In the genomic region with DNA sequence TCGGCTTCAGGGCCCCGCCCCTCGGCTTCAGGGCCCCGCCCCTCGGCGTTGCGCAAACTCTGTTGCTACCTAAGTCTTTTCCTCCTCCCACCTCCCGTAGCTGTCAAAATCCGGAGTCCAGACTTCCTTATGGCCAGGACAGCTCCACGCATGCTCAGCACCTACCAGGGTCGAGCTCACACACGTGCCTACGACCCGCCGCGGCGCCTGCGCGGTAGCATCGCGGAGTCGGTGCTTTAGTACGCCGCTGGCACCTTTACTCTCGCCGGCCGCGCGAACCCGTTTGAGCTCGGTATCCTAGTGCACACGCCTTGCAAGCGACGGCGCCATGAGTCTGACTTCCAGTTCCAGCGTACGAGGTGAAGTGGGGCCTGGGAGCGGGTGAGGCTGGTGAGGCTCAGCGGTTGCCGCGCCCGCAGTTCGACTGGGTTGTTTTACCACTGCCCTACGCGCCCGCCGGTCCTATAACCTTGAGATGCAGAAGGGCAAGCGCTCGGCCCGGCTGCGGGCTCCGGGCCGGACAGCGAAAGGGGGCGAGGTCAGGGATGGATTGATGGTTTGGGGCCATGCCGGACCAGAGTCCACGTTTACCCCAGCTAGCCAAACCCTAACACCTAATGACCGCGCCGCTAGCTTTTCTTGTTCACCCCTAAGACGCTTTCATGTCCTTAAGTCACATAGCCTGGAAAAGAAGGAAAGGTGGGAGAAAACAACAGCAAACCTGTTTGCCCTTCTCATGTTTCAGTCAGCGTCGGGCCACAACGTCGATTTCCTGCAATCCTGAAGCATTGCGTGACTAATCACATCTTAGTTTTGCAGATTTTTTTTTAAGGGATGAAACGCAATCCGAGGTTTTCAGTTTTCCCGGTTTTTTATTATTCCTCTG, we compare ENCODE assay signal across 1 cellular context.
TF ChIP-seq lines count a peak whose summit lies in the region.

A gene (plus strand): TSS at position 217 of the 886 bp plus-strand sequence. CDS start 112 bp downstream, at position 329.

TF ChIP-seq in K562, 482 proteins besides CTCF, POLR2A, EP300 and RAD21 (continued from another document):
- TF ChIP-seq, protein P1, sequence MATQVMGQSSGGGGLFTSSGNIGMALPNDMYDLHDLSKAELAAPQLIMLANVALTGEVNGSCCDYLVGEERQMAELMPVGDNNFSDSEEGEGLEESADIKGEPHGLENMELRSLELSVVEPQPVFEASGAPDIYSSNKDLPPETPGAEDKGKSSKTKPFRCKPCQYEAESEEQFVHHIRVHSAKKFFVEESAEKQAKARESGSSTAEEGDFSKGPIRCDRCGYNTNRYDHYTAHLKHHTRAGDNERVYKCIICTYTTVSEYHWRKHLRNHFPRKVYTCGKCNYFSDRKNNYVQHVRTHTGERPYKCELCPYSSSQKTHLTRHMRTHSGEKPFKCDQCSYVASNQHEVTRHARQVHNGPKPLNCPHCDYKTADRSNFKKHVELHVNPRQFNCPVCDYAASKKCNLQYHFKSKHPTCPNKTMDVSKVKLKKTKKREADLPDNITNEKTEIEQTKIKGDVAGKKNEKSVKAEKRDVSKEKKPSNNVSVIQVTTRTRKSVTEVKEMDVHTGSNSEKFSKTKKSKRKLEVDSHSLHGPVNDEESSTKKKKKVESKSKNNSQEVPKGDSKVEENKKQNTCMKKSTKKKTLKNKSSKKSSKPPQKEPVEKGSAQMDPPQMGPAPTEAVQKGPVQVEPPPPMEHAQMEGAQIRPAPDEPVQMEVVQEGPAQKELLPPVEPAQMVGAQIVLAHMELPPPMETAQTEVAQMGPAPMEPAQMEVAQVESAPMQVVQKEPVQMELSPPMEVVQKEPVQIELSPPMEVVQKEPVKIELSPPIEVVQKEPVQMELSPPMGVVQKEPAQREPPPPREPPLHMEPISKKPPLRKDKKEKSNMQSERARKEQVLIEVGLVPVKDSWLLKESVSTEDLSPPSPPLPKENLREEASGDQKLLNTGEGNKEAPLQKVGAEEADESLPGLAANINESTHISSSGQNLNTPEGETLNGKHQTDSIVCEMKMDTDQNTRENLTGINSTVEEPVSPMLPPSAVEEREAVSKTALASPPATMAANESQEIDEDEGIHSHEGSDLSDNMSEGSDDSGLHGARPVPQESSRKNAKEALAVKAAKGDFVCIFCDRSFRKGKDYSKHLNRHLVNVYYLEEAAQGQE (CRISPR knock-in tag; IDR thresholded peaks at IDR 0.05; ENCODE audit: low read depth), result peak; percentile 68
- TF ChIP-seq L3MBTL2 (IDR thresholded peaks at IDR 0.05), result peak; percentile 98
- TF ChIP-seq, protein P2, sequence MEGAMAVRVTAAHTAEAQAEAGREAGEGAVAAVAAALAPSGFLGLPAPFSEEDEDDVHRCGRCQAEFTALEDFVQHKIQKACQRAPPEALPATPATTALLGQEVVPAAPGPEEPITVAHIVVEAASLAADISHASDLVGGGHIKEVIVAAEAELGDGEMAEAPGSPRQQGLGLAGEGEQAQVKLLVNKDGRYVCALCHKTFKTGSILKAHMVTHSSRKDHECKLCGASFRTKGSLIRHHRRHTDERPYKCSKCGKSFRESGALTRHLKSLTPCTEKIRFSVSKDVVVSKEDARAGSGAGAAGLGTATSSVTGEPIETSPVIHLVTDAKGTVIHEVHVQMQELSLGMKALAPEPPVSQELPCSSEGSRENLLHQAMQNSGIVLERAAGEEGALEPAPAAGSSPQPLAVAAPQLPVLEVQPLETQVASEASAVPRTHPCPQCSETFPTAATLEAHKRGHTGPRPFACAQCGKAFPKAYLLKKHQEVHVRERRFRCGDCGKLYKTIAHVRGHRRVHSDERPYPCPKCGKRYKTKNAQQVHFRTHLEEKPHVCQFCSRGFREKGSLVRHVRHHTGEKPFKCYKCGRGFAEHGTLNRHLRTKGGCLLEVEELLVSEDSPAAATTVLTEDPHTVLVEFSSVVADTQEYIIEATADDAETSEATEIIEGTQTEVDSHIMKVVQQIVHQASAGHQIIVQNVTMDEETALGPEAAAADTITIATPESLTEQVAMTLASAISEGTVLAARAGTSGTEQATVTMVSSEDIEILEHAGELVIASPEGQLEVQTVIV (CRISPR knock-in tag; IDR thresholded peaks at IDR 0.05; ENCODE audit: borderline replicate concordance), result no peak
- TF ChIP-seq FIP1L1 (IDR thresholded peaks at IDR 0.05; ENCODE audit: low read depth, low read length, poor library complexity, severe bottlenecking), result peak; percentile 72
- TF ChIP-seq YY1 (IDR thresholded peaks at IDR 0.05; ENCODE audit: borderline replicate concordance in 1 of 3, control insufficient read depth in 1 of 3, extremely low read depth in 1 of 3, insufficient read depth in 3 of 3, insufficient read length in 1 of 3, insufficient replicate concordance in 2 of 3, low read depth in 1 of 3, low read length in 2 of 3), result peak in 2 of 3 experiments; percentile 56 to 70
- peak; percentile 50 for TF ChIP-seq SETDB1 (IDR thresholded peaks at IDR 0.05; ENCODE audit: low read length)
- peak in 1 of 2 experiments; percentile 63; a peak in 2 of 4 replicates for TF ChIP-seq RCOR1 (IDR thresholded peaks at IDR 0.05; ENCODE audit: borderline replicate concordance in 1 of 2, low read depth in 2 of 2, low read length in 2 of 2)
- TF ChIP-seq, protein P3, sequence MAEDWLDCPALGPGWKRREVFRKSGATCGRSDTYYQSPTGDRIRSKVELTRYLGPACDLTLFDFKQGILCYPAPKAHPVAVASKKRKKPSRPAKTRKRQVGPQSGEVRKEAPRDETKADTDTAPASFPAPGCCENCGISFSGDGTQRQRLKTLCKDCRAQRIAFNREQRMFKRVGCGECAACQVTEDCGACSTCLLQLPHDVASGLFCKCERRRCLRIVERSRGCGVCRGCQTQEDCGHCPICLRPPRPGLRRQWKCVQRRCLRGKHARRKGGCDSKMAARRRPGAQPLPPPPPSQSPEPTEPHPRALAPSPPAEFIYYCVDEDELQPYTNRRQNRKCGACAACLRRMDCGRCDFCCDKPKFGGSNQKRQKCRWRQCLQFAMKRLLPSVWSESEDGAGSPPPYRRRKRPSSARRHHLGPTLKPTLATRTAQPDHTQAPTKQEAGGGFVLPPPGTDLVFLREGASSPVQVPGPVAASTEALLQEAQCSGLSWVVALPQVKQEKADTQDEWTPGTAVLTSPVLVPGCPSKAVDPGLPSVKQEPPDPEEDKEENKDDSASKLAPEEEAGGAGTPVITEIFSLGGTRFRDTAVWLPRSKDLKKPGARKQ (CRISPR knock-in tag; IDR thresholded peaks at IDR 0.05), result no peak
- TF ChIP-seq, protein P4, sequence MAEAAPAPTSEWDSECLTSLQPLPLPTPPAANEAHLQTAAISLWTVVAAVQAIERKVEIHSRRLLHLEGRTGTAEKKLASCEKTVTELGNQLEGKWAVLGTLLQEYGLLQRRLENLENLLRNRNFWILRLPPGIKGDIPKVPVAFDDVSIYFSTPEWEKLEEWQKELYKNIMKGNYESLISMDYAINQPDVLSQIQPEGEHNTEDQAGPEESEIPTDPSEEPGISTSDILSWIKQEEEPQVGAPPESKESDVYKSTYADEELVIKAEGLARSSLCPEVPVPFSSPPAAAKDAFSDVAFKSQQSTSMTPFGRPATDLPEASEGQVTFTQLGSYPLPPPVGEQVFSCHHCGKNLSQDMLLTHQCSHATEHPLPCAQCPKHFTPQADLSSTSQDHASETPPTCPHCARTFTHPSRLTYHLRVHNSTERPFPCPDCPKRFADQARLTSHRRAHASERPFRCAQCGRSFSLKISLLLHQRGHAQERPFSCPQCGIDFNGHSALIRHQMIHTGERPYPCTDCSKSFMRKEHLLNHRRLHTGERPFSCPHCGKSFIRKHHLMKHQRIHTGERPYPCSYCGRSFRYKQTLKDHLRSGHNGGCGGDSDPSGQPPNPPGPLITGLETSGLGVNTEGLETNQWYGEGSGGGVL (CRISPR knock-in tag; IDR thresholded peaks at IDR 0.05), result no peak
- peak in 1 of 2 experiments; percentile 58; a peak in 1 of 4 replicates for TF ChIP-seq TEAD1 (CRISPR knock-in tag; IDR thresholded peaks at IDR 0.05)
- TF ChIP-seq FOXP1 (CRISPR knock-in tag; IDR thresholded peaks at IDR 0.05), result peak; percentile 69; the same call in 1 of the 2 replicates
- TF ChIP-seq, protein P5, sequence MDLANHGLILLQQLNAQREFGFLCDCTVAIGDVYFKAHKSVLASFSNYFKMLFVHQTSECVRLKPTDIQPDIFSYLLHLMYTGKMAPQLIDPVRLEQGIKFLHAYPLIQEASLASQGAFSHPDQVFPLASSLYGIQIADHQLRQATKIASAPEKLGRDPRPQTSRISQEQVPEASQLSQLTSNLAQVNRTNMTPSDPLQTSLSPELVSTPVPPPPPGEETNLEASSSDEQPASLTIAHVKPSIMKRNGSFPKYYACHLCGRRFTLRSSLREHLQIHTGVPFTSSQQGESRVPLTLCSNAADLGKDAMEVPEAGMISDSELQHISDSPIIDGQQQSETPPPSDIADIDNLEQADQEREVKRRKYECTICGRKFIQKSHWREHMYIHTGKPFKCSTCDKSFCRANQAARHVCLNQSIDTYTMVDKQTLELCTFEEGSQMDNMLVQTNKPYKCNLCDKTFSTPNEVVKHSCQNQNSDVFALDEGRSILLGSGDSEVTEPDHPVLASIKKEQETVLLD (IDR thresholded peaks at IDR 0.05), result peak; percentile 98
- peak; percentile 78 for TF ChIP-seq ATF7 (IDR thresholded peaks at IDR 0.05)
- TF ChIP-seq SRF (CRISPR knock-in tag; IDR thresholded peaks at IDR 0.05), result peak in 1 of 2 experiments; percentile 78; a peak in 2 of 4 replicates
- peak; percentile 91 for TF ChIP-seq MYC (IDR thresholded peaks at IDR 0.05; ENCODE audit: low read depth, low read length)
- TF ChIP-seq MYC (CRISPR knock-in tag; IDR thresholded peaks at IDR 0.05; ENCODE audit: borderline replicate concordance, low read depth), result peak; percentile 68; the same call in 1 of the 2 replicates
- TF ChIP-seq ERF (CRISPR knock-in tag; IDR thresholded peaks at IDR 0.05), result no peak
- TF ChIP-seq, protein P6, sequence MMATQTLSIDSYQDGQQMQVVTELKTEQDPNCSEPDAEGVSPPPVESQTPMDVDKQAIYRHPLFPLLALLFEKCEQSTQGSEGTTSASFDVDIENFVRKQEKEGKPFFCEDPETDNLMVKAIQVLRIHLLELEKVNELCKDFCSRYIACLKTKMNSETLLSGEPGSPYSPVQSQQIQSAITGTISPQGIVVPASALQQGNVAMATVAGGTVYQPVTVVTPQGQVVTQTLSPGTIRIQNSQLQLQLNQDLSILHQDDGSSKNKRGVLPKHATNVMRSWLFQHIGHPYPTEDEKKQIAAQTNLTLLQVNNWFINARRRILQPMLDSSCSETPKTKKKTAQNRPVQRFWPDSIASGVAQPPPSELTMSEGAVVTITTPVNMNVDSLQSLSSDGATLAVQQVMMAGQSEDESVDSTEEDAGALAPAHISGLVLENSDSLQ (IDR thresholded peaks at IDR 0.05), result peak; percentile 83
- 0 out of 2 replicates have a peak, but pooled peaks have one; percentile 18 for TF ChIP-seq NR3C1 (CRISPR knock-in tag; IDR thresholded peaks at IDR 0.05)
- 0 out of 2 replicates have a peak, but pooled peaks have one; percentile 90 for TF ChIP-seq SRSF3 (IDR thresholded peaks at IDR 0.05; ENCODE audit: insufficient read depth, low read length)
- peak; percentile 78 for TF ChIP-seq TBP (optimal IDR thresholded peaks at IDR 0.05; ENCODE audit: low read depth, low read length)
- 0 out of 2 replicates have a peak, but pooled peaks have one; percentile 26 for TF ChIP-seq SMAD4 (CRISPR knock-in tag; conservative IDR thresholded peaks at IDR 0.05)
- TF ChIP-seq HCFC1 (IDR thresholded peaks at IDR 0.05; ENCODE audit: low read depth, low read length), result peak; percentile 58; the same call in 1 of the 2 replicates
- peak; percentile 50; the same call in 1 of the 2 replicates for TF ChIP-seq POLR2AphosphoS2 (IDR thresholded peaks at IDR 0.05; ENCODE audit: low read length)
- TF ChIP-seq ESRRA (IDR thresholded peaks at IDR 0.05; ENCODE audit: borderline replicate concordance, low read depth), result peak; percentile 98
- peak; percentile 58; the same call in 1 of the 2 replicates for TF ChIP-seq ZNF224 (CRISPR knock-in tag; IDR thresholded peaks at IDR 0.05)
- TF ChIP-seq, protein P7, sequence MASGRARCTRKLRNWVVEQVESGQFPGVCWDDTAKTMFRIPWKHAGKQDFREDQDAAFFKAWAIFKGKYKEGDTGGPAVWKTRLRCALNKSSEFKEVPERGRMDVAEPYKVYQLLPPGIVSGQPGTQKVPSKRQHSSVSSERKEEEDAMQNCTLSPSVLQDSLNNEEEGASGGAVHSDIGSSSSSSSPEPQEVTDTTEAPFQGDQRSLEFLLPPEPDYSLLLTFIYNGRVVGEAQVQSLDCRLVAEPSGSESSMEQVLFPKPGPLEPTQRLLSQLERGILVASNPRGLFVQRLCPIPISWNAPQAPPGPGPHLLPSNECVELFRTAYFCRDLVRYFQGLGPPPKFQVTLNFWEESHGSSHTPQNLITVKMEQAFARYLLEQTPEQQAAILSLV (tag; IDR thresholded peaks at IDR 0.05), result peak; percentile 75; the same call in 1 of the 2 replicates
- TF ChIP-seq GATAD2A (IDR thresholded peaks at IDR 0.05), result no peak
- TF ChIP-seq, protein P8, sequence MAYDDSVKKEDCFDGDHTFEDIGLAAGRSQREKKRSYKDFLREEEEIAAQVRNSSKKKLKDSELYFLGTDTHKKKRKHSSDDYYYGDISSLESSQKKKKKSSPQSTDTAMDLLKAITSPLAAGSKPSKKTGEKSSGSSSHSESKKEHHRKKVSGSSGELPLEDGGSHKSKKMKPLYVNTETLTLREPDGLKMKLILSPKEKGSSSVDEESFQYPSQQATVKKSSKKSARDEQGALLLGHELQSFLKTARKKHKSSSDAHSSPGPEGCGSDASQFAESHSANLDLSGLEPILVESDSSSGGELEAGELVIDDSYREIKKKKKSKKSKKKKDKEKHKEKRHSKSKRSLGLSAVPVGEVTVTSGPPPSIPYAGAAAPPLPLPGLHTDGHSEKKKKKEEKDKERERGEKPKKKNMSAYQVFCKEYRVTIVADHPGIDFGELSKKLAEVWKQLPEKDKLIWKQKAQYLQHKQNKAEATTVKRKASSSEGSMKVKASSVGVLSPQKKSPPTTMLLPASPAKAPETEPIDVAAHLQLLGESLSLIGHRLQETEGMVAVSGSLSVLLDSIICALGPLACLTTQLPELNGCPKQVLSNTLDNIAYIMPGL (CRISPR knock-in tag; IDR thresholded peaks at IDR 0.05), result 0 out of 2 replicates have a peak, but pooled peaks have one; percentile 21
- TF ChIP-seq, protein P9, sequence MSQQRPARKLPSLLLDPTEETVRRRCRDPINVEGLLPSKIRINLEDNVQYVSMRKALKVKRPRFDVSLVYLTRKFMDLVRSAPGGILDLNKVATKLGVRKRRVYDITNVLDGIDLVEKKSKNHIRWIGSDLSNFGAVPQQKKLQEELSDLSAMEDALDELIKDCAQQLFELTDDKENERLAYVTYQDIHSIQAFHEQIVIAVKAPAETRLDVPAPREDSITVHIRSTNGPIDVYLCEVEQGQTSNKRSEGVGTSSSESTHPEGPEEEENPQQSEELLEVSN (IDR thresholded peaks at IDR 0.05; ENCODE audit: borderline replicate concordance in 1 of 2, extremely low read depth in 1 of 2, insufficient read depth in 1 of 2, insufficient read length in 1 of 2, low read depth in 1 of 2, low read length in 1 of 2, poor library complexity in 1 of 2, severe bottlenecking in 1 of 2), result peak; percentile 90 to 95
- no peak for TF ChIP-seq HSF4 (CRISPR knock-in tag; IDR thresholded peaks at IDR 0.05; ENCODE audit: borderline replicate concordance)
- peak; percentile 98 for TF ChIP-seq CXXC5 (CRISPR knock-in tag; IDR thresholded peaks at IDR 0.05)
- peak; percentile 66 for TF ChIP-seq SMARCA4 (IDR thresholded peaks at IDR 0.05)
- TF ChIP-seq MAZ (CRISPR knock-in tag; conservative IDR thresholded peaks at IDR 0.05 in 1 of 2, IDR thresholded peaks at IDR 0.05 in 1 of 2), result peak; percentile 73 to 82; a peak in 2 of 4 replicates
